ENCODE assay signal across 8 cellular contexts in the genomic region with DNA sequence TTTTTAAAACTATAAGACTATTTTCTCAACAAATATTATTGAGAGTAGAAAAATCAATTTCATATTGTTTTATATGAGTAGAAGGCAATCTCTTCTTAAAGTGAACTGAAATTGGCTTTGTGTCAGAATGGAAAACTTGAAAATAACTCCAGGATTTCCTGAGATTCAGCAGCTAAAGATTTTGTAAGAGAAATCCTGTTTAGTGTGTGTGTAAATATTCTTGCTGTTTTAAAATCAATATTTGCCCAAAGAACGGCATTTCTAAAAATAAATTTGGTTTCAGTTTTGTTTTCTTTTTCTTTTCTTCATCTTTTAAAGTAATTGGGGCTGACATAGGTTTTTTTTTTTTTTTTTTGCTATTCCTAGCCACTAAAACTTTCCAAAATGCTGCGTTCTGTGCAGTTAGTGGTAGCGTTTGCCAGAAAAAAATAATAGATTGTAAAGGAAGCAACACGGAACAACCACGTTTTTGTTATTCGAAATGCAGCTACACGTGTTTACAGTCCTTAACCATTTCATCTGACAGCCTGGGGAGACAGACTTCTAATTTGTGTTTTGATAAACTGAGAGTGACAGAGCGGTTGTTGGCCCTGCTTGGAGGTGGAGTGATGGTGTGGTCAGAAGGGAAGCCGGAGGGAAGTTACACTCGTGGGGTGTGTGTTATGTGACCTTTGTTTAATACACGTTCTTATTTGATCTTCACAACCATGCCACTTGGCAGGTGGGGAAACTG. TPM values are rescaled to one million over a fixed set of nuclear protein-coding genes. Genes with fewer than 3 reads are reported as not detected.
DNase-seq lines count a peak whose midpoint lies in the region; ATAC-seq and TF ChIP-seq lines count a peak whose summit lies in the region.

No MANE protein-coding gene starts in this region.

- H3K4me3 Mint-ChIP-seq in GM23338: no peak overlapping the region

- H3K27me3 ChIP-seq in GM23338 (ENCODE audit: insufficient read depth) (no peaks in the 10 kb centered on the region), suprapubic skin (no peaks in the 10 kb centered on the region)

- peaks cover 3% of the 10 kb centered on the region for H3K27me3 Mint-ChIP-seq in GM23338 (ENCODE audit: insufficient read depth, low read depth, poor library complexity)

- TF ChIP-seq POLR2A in suprapubic skin (IDR thresholded peaks at IDR 0.05): no peak

- peak overlapping the region; percentile 63 for H2AFZ ChIP-seq in GM23338

- H3K36me3 ChIP-seq in GM23338 (ENCODE audit: insufficient read depth) (no peaks in the 10 kb centered on the region), suprapubic skin (no peaks in the 10 kb centered on the region)

- H3K79me2 ChIP-seq in GM23338 (replicated peaks; ENCODE audit: insufficient read depth): no peaks in the 10 kb centered on the region

- no peaks in the 10 kb centered on the region for H3K36me3 Mint-ChIP-seq in GM23338 (ENCODE audit: low read depth)

- 23% methylated on average over 11 of the region's 11 CpGs for WGBS in suprapubic skin

- TF ChIP-seq EP300 in suprapubic skin (IDR thresholded peaks at IDR 0.05): no peak

- H3K27ac ChIP-seq in GM23338 (ENCODE audit: low read depth): no peak overlapping the region
- no peak overlapping the region for H3K27ac ChIP-seq in suprapubic skin

- H3K4me1 Mint-ChIP-seq in GM23338: peaks cover 10% of the 10 kb centered on the region

- H3K4me3 ChIP-seq in GM12865 (ENCODE audit: low read depth, low read length) (peak overlapping the region; percentile 52), GM23338 (no peak overlapping the region), suprapubic skin (peak overlapping the region; percentile 17)

- H3F3A ChIP-seq in GM23338 (replicated peaks; ENCODE audit: low read depth): no peaks in the 10 kb centered on the region

- TF ChIP-seq CTCF in GM12865 (IDR thresholded peaks at IDR 0.05; ENCODE audit: insufficient read depth, low read depth, low read length, missing control alignments): no peak
- TF ChIP-seq CTCF in GM23338 (conservative IDR thresholded peaks at IDR 0.05; ENCODE audit: low read depth in 2 of 2): no peak
- no peak for TF ChIP-seq CTCF in suprapubic skin (IDR thresholded peaks at IDR 0.05)

- intact Hi-C loops in posterior cingulate gyrus (cut with DNase I): no loop called here

- ATAC-seq in GM23338: no peak

- no peaks in the 10 kb centered on the region for H3K4me1 ChIP-seq in GM23338 (ENCODE audit: insufficient read depth)
- H3K4me1 ChIP-seq in suprapubic skin: peaks cover 29% of the 10 kb centered on the region

- no peaks in the 10 kb centered on the region for H3K9me2 ChIP-seq in GM23338 (ENCODE audit: insufficient read depth)

- DNase-seq in GM12865 (ENCODE audit: low read depth) (no peak), GM23338 (ENCODE audit: low spot score) (no peak), NOMO-1 treated with dmso at 0.1 percent for 144 hours (lab: John Stamatoyannopoulos, UW; ENCODE audit: unreplicated experiment) (peak; percentile 75), fibroblast of peridontal ligament (ENCODE audit: extremely low read depth) (peak; percentile 8), suprapubic skin (ENCODE audit: low spot score in 2 of 2) (no peak), NCI-H526 (lab: John Stamatoyannopoulos, UW) (no peak), posterior cingulate gyrus (no peak), NCI-H1092 (lab: John Stamatoyannopoulos, UW) (no peak)

- no peaks in the 10 kb centered on the region for H3K9me3 ChIP-seq in suprapubic skin

- no peaks in the 10 kb centered on the region for H4K20me1 ChIP-seq in GM23338 (replicated peaks; ENCODE audit: insufficient read depth)

- no peak overlapping the region for H3K4me2 ChIP-seq in GM23338

- H3K9me3 Mint-ChIP-seq in GM23338: no peaks in the 10 kb centered on the region

- no peak overlapping the region for H3K27ac Mint-ChIP-seq in GM23338

TF ChIP-seq in GM23338, 12 proteins besides CTCF, POLR2A, EP300 and RAD21 (continues in another document):
- TF ChIP-seq POLR2AphosphoS5 (IDR thresholded peaks at IDR 0.05; ENCODE audit: low read depth): no peak
- TF ChIP-seq EZH2phosphoT487 (IDR thresholded peaks at IDR 0.05; ENCODE audit: unreplicated experiment): no peak
- TF ChIP-seq NANOG (IDR thresholded peaks at IDR 0.05; ENCODE audit: borderline replicate concordance): no peak
- TF ChIP-seq CREB1 (CRISPR knock-in tag; IDR thresholded peaks at IDR 0.05; ENCODE audit: low read depth): no peak
- no peak for TF ChIP-seq ZNF331 (CRISPR knock-in tag; IDR thresholded peaks at IDR 0.05; ENCODE audit: low read depth)
- no peak for TF ChIP-seq EZH2 (IDR thresholded peaks at IDR 0.05; ENCODE audit: low read depth, unreplicated experiment)
- TF ChIP-seq REST (IDR thresholded peaks at IDR 0.05; ENCODE audit: unreplicated experiment): no peak

RNA-seq across cellular contexts. Expression of gene SMPD3, which starts 21.6 kb away (rescaled TPM):
- total RNA-seq in GM23338 (2014; rRNA removed; shearing (Covaris generic)): 0.31 and 0.83 TPM in 2 replicates
- 0.57 and 0.68 TPM in 2 replicates for polyA plus RNA-seq in GM23338 (2016; fragmentation: Nextera tagmentation; extraction: Ambion mirVana)
- 10 to 100 TPM; 26.2 to 64.9 (median 39.9) TPM for total RNA-seq in suprapubic skin

Comparison
In these comparisons a context has a peak if more than half of its experiments do, and no peak if none do; other contexts are left out.
1. DNase-seq: peak in NOMO-1 treated with dmso at 0.1 percent for 144 hours (single experiment) and fibroblast of peridontal ligament (single experiment); none in GM12865 (single experiment), GM23338 (single experiment), suprapubic skin (0 of 2), NCI-H526 (0 of 2), posterior cingulate gyrus (0 of 10) and NCI-H1092 (single experiment).
2. RNA of gene SMPD3, which starts 21.6 kb away (total RNA-seq): 26.2 to 64.9 TPM in suprapubic skin; 0.31 to 0.83 TPM in GM23338; every median in the first group is over 10 times any median in the second.